Comparison of ENCODE assay signal across 36 cellular contexts in genomic region chr11:36608491-36609199, GRCh38. TPM values are rescaled to one million over a fixed set of nuclear protein-coding genes. Genes with fewer than 3 reads are reported as not detected.
"Had no signal": no experiment of that assay in that cellular context is flagged by ENCODE, and none has a peak within 500 bp of the region (broad histone marks: within the 10 kb centered on the region; RNA-seq: fewer than 3 reads in every experiment).

No MANE protein-coding gene starts in this region.

- FAIRE-seq: bronchial epithelial cell, RCC 7860 had no signal

- H3K36me3 ChIP-seq: MG63, WERI-Rb-1 had no signal

- ATAC-seq: activated naive CD8-positive, alpha-beta T cell treated with anti-CD3 and anti-CD28 coated beads, Interleukin-2, amount 50 U/mL, for 24 hours; activated T-cell treated with anti-CD3 and anti-CD28 coated beads, Interleukin-2, amount 50 U/mL, for 4 hours; Right ventricle myocardium inferior; SK-N-SH treated with all-trans-retinoic acid at 6 μM for 48 hours had no signal

- H3K27ac ChIP-seq: PC-9, RWPE1, WERI-Rb-1 had no signal

- DNase-seq: activated CD4-positive, alpha-beta memory T cell treated with anti-CD3 and anti-CD28 coated beads for 36 hours; activated CD4-positive, alpha-beta T cell treated with anti-CD3 and anti-CD28 coated beads, Interleukin-2, amount 10 ng/mL, durations not matched to agents 7 days and 5 days; activated CD8-positive, alpha-beta memory T cell treated with anti-CD3 and anti-CD28 coated beads, Interleukin-2, amount 50 U/mL, for 4 hours; activated effector memory CD4-positive, alpha-beta T cell treated with Interleukin-2 at 50 U/mL for 16 hours; activated naive CD4-positive, alpha-beta T cell treated with anti-CD3 and anti-CD28 coated beads, Interleukin-2, amount 10 ng/mL, durations not matched to agents 7 days and 5 days; activated naive CD8-positive, alpha-beta T cell treated with anti-CD3 and anti-CD28 coated beads, Interleukin-2, amount 50 U/mL, for 24 hours; activated T-cell treated with anti-CD3 and anti-CD28 coated beads for 4 hours; activated T-cell treated with anti-CD3 and anti-CD28 coated beads, Interleukin-2, amount 50 U/mL, for 4 hours; anterior cingulate cortex; caudate nucleus; Kasumi-1; KG1; MG63; NCI-H1048; NCI-H1105 treated with DMSO at 0.1 percent for 48 hours; NCI-H1436; NCI-H1694; NCI-H1930; NCI-H2081 treated with DMSO at 0.1 percent for 48 hours; NCI-H345; NCI-H524 treated with DMSO at 0.1 percent for 48 hours; PC-9; SIG-M5; SW 1271; T1000; WERI-Rb-1 had no signal

- H3K9me3 ChIP-seq: MG63 had no signal

- H2AFZ ChIP-seq: PC-9 had no signal

- H3K27me3 ChIP-seq: MG63 had no signal

- H3K4me2 ChIP-seq: PC-9 had no signal

- H3K4me3 ChIP-seq: MG63, PC-9 had no signal

RNA-seq across cellular contexts. Expression of gene RAG2, which starts 10.6 kb away (rescaled TPM):
- total RNA-seq: activated CD4-positive, alpha-beta memory T cell treated with anti-CD3 and anti-CD28 coated beads for 36 hours; activated CD4-positive, alpha-beta T cell treated with anti-CD3 and anti-CD28 coated beads, Interleukin-2, amount 10 ng/mL, durations not matched to agents 7 days and 5 days; activated T-cell treated with anti-CD3 and anti-CD28 coated beads, Interleukin-2, amount 50 U/mL, for 4 hours; activated T-helper 1 cell treated with anti-CD3 and anti-CD28 coated beads, Interleukin-12 subunit alpha, Interleukin-12 subunit beta, Interleukin-2, Interleukin-4 antibody, amounts not matched to agents 30 ng/mL and 10 ng/mL and 1 ng/mL, durations not matched to agents 14 hours and 24 hours and 36 hours; bronchial epithelial cell; NCI-H460; PC-9; Right ventricle myocardium inferior; SK-MEL-5; T-helper 1 cell treated with Interleukin-12 subunit alpha and Interleukin-12 subunit beta and Interleukin-4 antibody, amounts not matched to agents 30 ng/mL and 1 ng/mL, for 36 hours; T-helper 2 cell treated with Interferon-gamma antibody and Interleukin-4, amounts not matched to agents 100 ng/mL and 5 ng/mL, for 36 hours had no signal
